Comparison of ENCODE assay signal across 7 cellular contexts in genomic region chr3:141336672-141337522, GRCh38.
DNase-seq lines count a peak whose midpoint lies in the region; ATAC-seq lines count a peak whose summit lies in the region.

No MANE protein-coding gene starts in this region.

- ATAC-seq in GM19043 (IDR thresholded peaks at IDR 0.05; ENCODE audit: low read depth, unreplicated experiment) (peak; percentile 95), HG03039 (IDR thresholded peaks at IDR 0.05; ENCODE audit: unreplicated experiment) (peak; percentile 79)

- DNase-seq in OCI-M1 (lab: John Stamatoyannopoulos, UW) (peak; percentile 28), iris pigment epithelial cell (ENCODE audit: low read depth) (peak; percentile 79), NCI-H2107 treated with DMSO at 0.1 percent for 48 hours (lab: John Stamatoyannopoulos, UW; ENCODE audit: unreplicated experiment) (no peak), UCSD-AML1 (lab: John Stamatoyannopoulos, UW; ENCODE audit: unreplicated experiment) (no peak), GF-D8 (lab: John Stamatoyannopoulos, UW) (no peak)

Comparison
In these comparisons a context has a peak if more than half of its experiments do, and no peak if none do; other contexts are left out.
1. DNase-seq: peak in OCI-M1 (single experiment) and iris pigment epithelial cell (single experiment); none in NCI-H2107 treated with DMSO at 0.1 percent for 48 hours (single experiment), UCSD-AML1 (single experiment) and GF-D8 (single experiment).